10 cellular contexts compared by ENCODE assay signal in the genomic region with DNA sequence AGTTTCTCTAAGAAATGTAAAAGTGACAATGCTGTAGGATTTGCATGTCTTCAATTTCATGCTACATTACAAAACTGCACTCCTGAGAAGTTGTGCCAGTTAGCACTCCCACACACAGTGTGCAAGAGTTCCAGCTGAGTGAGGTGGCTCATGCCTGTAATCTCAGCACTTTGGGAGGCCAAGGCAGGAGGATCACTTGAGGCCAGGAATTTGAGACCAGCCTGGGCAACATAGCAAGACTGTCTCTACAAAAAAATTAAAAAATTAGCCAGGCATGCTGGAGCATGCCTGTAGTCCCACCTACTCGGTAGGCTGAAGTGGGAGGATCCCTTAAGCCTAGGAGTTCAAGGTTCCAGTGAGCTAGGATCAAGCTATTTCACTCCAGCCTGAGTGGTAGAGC. TPM values are rescaled to one million over a fixed set of nuclear protein-coding genes. Genes with fewer than 3 reads are reported as not detected.
"Had no signal": no experiment of that assay in that cellular context is flagged by ENCODE, and none has a peak within 500 bp of the region (broad histone marks: within the 10 kb centered on the region; RNA-seq: fewer than 3 reads in every experiment).

No MANE protein-coding gene starts in this region.

- H3K4me3 ChIP-seq: GM23248, HAP-1, K562 had no signal

- H3K9me3 ChIP-seq: HAP-1 had no signal

- H3K9ac ChIP-seq: GM23248 had no signal

- H3K27ac ChIP-seq: GM23248, HL-60 had no signal

- H3K27ac Mint-ChIP-seq: HFFc6 had no signal

- DNase-seq: GM23248, GOT3, H7, HFFc6, IMR-90 had no signal

- H2AFZ ChIP-seq: GM23248 had no signal

- H3K4me3 Mint-ChIP-seq: HFFc6 had no signal

- H3K36me3 ChIP-seq: HAP-1 had no signal

- H3K9me3 Mint-ChIP-seq: HFFc6 had no signal

RNA-seq across cellular contexts. Expression of a gene that starts 45.4 kb away (rescaled TPM):
- total RNA-seq: GM23248, H4, H7, HFFc6, HT1080, IMR-90, K562 had no signal
- polyA plus RNA-seq: GM23248, IMR-90, K562 had no signal

RNA-seq across cellular contexts. Expression of a gene that starts 56.7 kb away (rescaled TPM):
- total RNA-seq: GM23248, HFFc6, IMR-90 had no signal
- polyA plus RNA-seq: IMR-90, K562 had no signal
